Comparison of ENCODE assay signal across 8 cellular contexts in genomic region chr2:201858781-201859180, GRCh38. TPM values are rescaled to one million over a fixed set of nuclear protein-coding genes. Genes with fewer than 3 reads are reported as not detected.
A peak's percentile ranks its signal among the peaks of the same experiment; 100 is the strongest.
DNase-seq lines count a peak whose midpoint lies in the region; ATAC-seq, FAIRE-seq and TF ChIP-seq lines count a peak whose summit lies in the region.

No MANE protein-coding gene starts in this region.

- no TSS peak for BruUV-seq in mammary epithelial cell (replicated peaks; lab: Mats Ljungman, UMichigan)

- H3K27ac ChIP-seq in keratinocyte (ENCODE audit: control insufficient read depth, insufficient read depth, low read length) = no peak overlapping the region
- H3K27ac ChIP-seq in mammary epithelial cell (ENCODE audit: insufficient read depth, low read depth, low read length) = no peak overlapping the region

- no peaks in the 10 kb centered on the region for H3K9me3 Mint-ChIP-seq in T-helper 2 cell treated with Interferon-gamma antibody and Interleukin-4, amounts not matched to agents 5 μg/mL and 100 μg/mL, for 36 hours
- H3K9me3 Mint-ChIP-seq in stimulated activated effector memory CD8-positive, alpha-beta T cell treated with anti-CD3 and anti-CD28 coated beads, Interleukin-12 subunit alpha, Interleukin-12 subunit beta, amount 100 ng/mL, for 72 hours = no peaks in the 10 kb centered on the region

- H3K9me3 ChIP-seq in keratinocyte (ENCODE audit: control insufficient read depth, low read depth, low read length) (no peaks in the 10 kb centered on the region), mammary epithelial cell (replicated peaks; ENCODE audit: insufficient read depth, low read length) (no peaks in the 10 kb centered on the region)

- WGBS in mammary epithelial cell (ENCODE audit: low coverage, missing lambda C conversion rate) = 86% methylated on average over 7 of the region's 11 CpGs

- dilution Hi-C loops in keratinocyte (cut with MboI; ENCODE audit: extremely low pct_ligation_motif_present, low sequenced_read_pairs) = no loop called here
- dilution Hi-C loops in mammary epithelial cell (cut with HindIII; ENCODE audit: low sequenced_read_pairs) = no loop called here

- H3K4me1 Mint-ChIP-seq in T-helper 2 cell treated with Interferon-gamma antibody and Interleukin-4, amounts not matched to agents 5 μg/mL and 100 μg/mL, for 36 hours (ENCODE audit: low read depth) = peaks cover 15% of the 10 kb centered on the region
- peaks cover 13% of the 10 kb centered on the region for H3K4me1 Mint-ChIP-seq in stimulated activated effector memory CD8-positive, alpha-beta T cell treated with anti-CD3 and anti-CD28 coated beads, Interleukin-12 subunit alpha, Interleukin-12 subunit beta, amount 100 ng/mL, for 72 hours

- H3K27ac Mint-ChIP-seq in T-helper 2 cell treated with Interferon-gamma antibody and Interleukin-4, amounts not matched to agents 5 μg/mL and 100 μg/mL, for 36 hours = no peak overlapping the region
- peak overlapping the region; percentile 21 for H3K27ac Mint-ChIP-seq in stimulated activated effector memory CD8-positive, alpha-beta T cell treated with anti-CD3 and anti-CD28 coated beads, Interleukin-12 subunit alpha, Interleukin-12 subunit beta, amount 100 ng/mL, for 72 hours

- no peak for FAIRE-seq in keratinocyte (lab: Jason Lieb, UNC)

- no peaks in the 10 kb centered on the region for H3K9me1 ChIP-seq in keratinocyte (ENCODE audit: control insufficient read depth, extremely low read depth, insufficient read depth, low read length)

- no peaks in the 10 kb centered on the region for H4K20me1 ChIP-seq in keratinocyte (ENCODE audit: control insufficient read depth, extremely low read depth, insufficient read depth, low read length)
- H4K20me1 ChIP-seq in mammary epithelial cell (ENCODE audit: insufficient read depth, low read length) = no peaks in the 10 kb centered on the region

- in situ Hi-C loops in mammary epithelial cell (cut with MboI; ENCODE audit: low sequenced_read_pairs in 2 of 2) = loop anchor here in 1 of 2 donors (10.0 to 25.0 kb wide), 3 partner anchors 54 to 304 kb away; partner anchors contain the start of genes CDK15 and FZD7

- ATAC-seq in stimulated activated effector memory CD8-positive, alpha-beta T cell treated with anti-CD3 and anti-CD28 coated beads, Interleukin-12 subunit alpha, Interleukin-12 subunit beta, amount 100 ng/mL, for 72 hours = peak; percentile 71
- no peak for ATAC-seq in GM21367 (IDR thresholded peaks at IDR 0.05; ENCODE audit: unreplicated experiment)

- intact Hi-C loops in mammary epithelial cell (cut with micrococcal nuclease) = no loop called here

- H2AFZ ChIP-seq in keratinocyte (ENCODE audit: control insufficient read depth, low read length) = no peak overlapping the region
- no peak overlapping the region for H2AFZ ChIP-seq in mammary epithelial cell (ENCODE audit: low read depth, low read length)

- H3K4me2 ChIP-seq in keratinocyte (ENCODE audit: control insufficient read depth, extremely low read depth, insufficient read depth, low read depth, low read length) = peak overlapping the region; percentile 48
- H3K4me2 ChIP-seq in mammary epithelial cell (ENCODE audit: insufficient read depth, low read depth, low read length) = no peak overlapping the region

- H3K4me3 ChIP-seq in keratinocyte (ENCODE audit: control insufficient read depth in 2 of 3, extremely low read depth in 1 of 3, insufficient read depth in 2 of 3, low read depth in 1 of 3, low read length in 3 of 3) (no peak overlapping the region), mammary epithelial cell (replicated peaks in 1 of 3; ENCODE audit: insufficient read depth in 1 of 3, low read depth in 2 of 3, low read length in 3 of 3) (no peak overlapping the region)

- H3K4me3 Mint-ChIP-seq in T-helper 2 cell treated with Interferon-gamma antibody and Interleukin-4, amounts not matched to agents 5 μg/mL and 100 μg/mL, for 36 hours = peak overlapping the region; percentile 39
- no peak overlapping the region for H3K4me3 Mint-ChIP-seq in stimulated activated effector memory CD8-positive, alpha-beta T cell treated with anti-CD3 and anti-CD28 coated beads, Interleukin-12 subunit alpha, Interleukin-12 subunit beta, amount 100 ng/mL, for 72 hours

- H3K4me1 ChIP-seq in keratinocyte (ENCODE audit: control insufficient read depth, extremely low read depth, insufficient read depth, low read length) (peaks cover 30% of the 10 kb centered on the region), mammary epithelial cell (ENCODE audit: insufficient read depth, low read length) (peaks cover 33% of the 10 kb centered on the region)

- CTCF ChIA-PET in mammary epithelial cell (lab: Charles Lee; ENCODE audit: low non-redundant PET) = no interaction called here

- H3K79me2 ChIP-seq in keratinocyte (ENCODE audit: control insufficient read depth, insufficient read depth, low read length) (no peaks in the 10 kb centered on the region), mammary epithelial cell (ENCODE audit: insufficient read depth, low read length) (peaks cover 17% of the 10 kb centered on the region)

- TF ChIP-seq CTCF in keratinocyte (optimal IDR thresholded peaks at IDR 0.05 in 1 of 3, IDR thresholded peaks at IDR 0.05 in 1 of 3, conservative IDR thresholded peaks at IDR 0.05 in 1 of 3; ENCODE audit: extremely low read depth in 1 of 3, insufficient read depth in 2 of 3, low read length in 3 of 3) (no peak), mammary epithelial cell (conservative IDR thresholded peaks at IDR 0.05 in 1 of 2, IDR thresholded peaks at IDR 0.05 in 1 of 2; ENCODE audit: extremely low read depth in 1 of 2, insufficient read depth in 1 of 2, low read depth in 1 of 2, low read length in 2 of 2) (no peak)

- no peaks in the 10 kb centered on the region for H3K36me3 Mint-ChIP-seq in T-helper 2 cell treated with Interferon-gamma antibody and Interleukin-4, amounts not matched to agents 5 μg/mL and 100 μg/mL, for 36 hours (ENCODE audit: low read depth)
- no peaks in the 10 kb centered on the region for H3K36me3 Mint-ChIP-seq in stimulated activated effector memory CD8-positive, alpha-beta T cell treated with anti-CD3 and anti-CD28 coated beads, Interleukin-12 subunit alpha, Interleukin-12 subunit beta, amount 100 ng/mL, for 72 hours

- peaks cover 47% of the 10 kb centered on the region for H3K27me3 Mint-ChIP-seq in T-helper 2 cell treated with Interferon-gamma antibody and Interleukin-4, amounts not matched to agents 5 μg/mL and 100 μg/mL, for 36 hours (ENCODE audit: low read depth)

- DNase-seq in T-helper 2 cell treated with Interferon-gamma antibody and Interleukin-4, amounts not matched to agents 5 μg/mL and 100 μg/mL, for 36 hours (ENCODE audit: low spot score) = no peak
- no peak for DNase-seq in T-helper 2 cell
- DNase-seq in activated T-cell treated with anti-CD3 and anti-CD28 coated beads for 48 hours (ENCODE audit: low read depth) = peak; percentile 29
- DNase-seq in keratinocyte (ENCODE audit: low read depth, low spot score) = peak; percentile 40
- no peak for DNase-seq in stimulated activated effector memory CD8-positive, alpha-beta T cell treated with anti-CD3 and anti-CD28 coated beads, Interleukin-12 subunit alpha, Interleukin-12 subunit beta, amount 100 ng/mL, for 72 hours (ENCODE audit: low spot score in 2 of 2)
- no peak for DNase-seq in NCI-H2171 (lab: John Stamatoyannopoulos, UW)
- DNase-seq in mammary epithelial cell = no peak

- H3K9ac ChIP-seq in keratinocyte (ENCODE audit: control insufficient read depth, extremely low read depth, insufficient read depth, low read length) = no peak overlapping the region
- H3K9ac ChIP-seq in mammary epithelial cell (ENCODE audit: insufficient read depth, low read length) = no peak overlapping the region

- H3K36me3 ChIP-seq in keratinocyte (ENCODE audit: control insufficient read depth in 2 of 2, extremely low read depth in 1 of 2, insufficient read depth in 2 of 2, low read length in 2 of 2) (no peaks in the 10 kb centered on the region), mammary epithelial cell (ENCODE audit: insufficient read depth, low read length) (no peaks in the 10 kb centered on the region)

- no peaks in the 10 kb centered on the region for H3K27me3 ChIP-seq in keratinocyte (ENCODE audit: control insufficient read depth, extremely low read depth, insufficient read depth, low read length)
- H3K27me3 ChIP-seq in mammary epithelial cell (ENCODE audit: insufficient read depth, low read length) = no peaks in the 10 kb centered on the region

RNA-seq across cellular contexts. Expression of gene CDK15, which starts 52.4 kb away (rescaled TPM):
- 0.35 to 1.4 TPM (median 0.96 TPM) in 3 replicates for polyA plus RNA-seq in keratinocyte
- not detected for polyA plus RNA-seq in keratinocyte (2011; ENCODE audit: low read depth)
- 0.53 and 1.6 TPM in 2 replicates for polyA plus RNA-seq in keratinocyte (2011; cell fraction: cytosol; rRNA removed)
- 1.2 and 1.4 TPM in 2 replicates for polyA plus RNA-seq in keratinocyte (2011; cell fraction: nucleus; rRNA removed)
- 0.49 TPM in 1 of 2 replicates, not detected in the other for polyA plus RNA-seq in keratinocyte (2012; ENCODE audit: low replicate concordance)
- polyA minus RNA-seq in keratinocyte = 0.48 to 0.86 TPM in 2 of 3 replicates, not detected in the other
- polyA minus RNA-seq in keratinocyte (2011; cell fraction: cytosol; rRNA and poly(A)+ RNA removed) = not detected
- polyA minus RNA-seq in keratinocyte (2011; cell fraction: nucleus; rRNA and poly(A)+ RNA removed) = 0.84 and 1.8 TPM in 2 replicates
- total RNA-seq in mammary epithelial cell = 1 to 10 TPM; 3.5 to 5.7 TPM
- polyA plus RNA-seq in mammary epithelial cell = 3.1 TPM
- polyA minus RNA-seq in mammary epithelial cell = 10.0 TPM

Comparison
In these comparisons a context has a peak if more than half of its experiments do, and no peak if none do; other contexts are left out.
1. DNase-seq: peak in activated T-cell treated with anti-CD3 and anti-CD28 coated beads for 48 hours (single experiment) and keratinocyte (single experiment); none in T-helper 2 cell treated with Interferon-gamma antibody and Interleukin-4, amounts not matched to agents 5 μg/mL and 100 μg/mL, for 36 hours (single experiment), T-helper 2 cell (0 of 5), stimulated activated effector memory CD8-positive, alpha-beta T cell treated with anti-CD3 and anti-CD28 coated beads, Interleukin-12 subunit alpha, Interleukin-12 subunit beta, amount 100 ng/mL, for 72 hours (0 of 2), NCI-H2171 (single experiment) and mammary epithelial cell (single experiment).